ENCODE assay signal across 8 cellular contexts in the genomic region with DNA sequence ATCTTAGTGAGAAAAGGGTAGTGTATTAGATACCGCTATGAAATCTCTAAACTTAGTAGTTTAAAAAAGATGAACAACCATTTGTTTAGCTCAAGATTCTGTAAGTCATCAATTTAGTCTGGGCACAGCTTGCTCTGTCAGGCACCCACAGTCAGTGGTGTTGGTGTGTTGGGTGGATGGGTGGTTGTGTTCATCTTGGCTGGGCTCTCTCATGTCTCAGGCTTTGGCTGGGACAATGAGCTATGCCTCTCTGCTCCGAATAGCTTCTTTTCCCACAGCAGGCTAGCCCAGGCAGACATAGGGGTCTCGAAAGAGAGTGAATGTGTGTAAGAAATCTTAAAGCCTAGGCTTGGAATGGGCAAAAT.
A peak's percentile ranks its signal among the peaks of the same experiment; 100 is the strongest.
DNase-seq lines count a peak whose midpoint lies in the region; ATAC-seq lines count a peak whose summit lies in the region.

No MANE protein-coding gene starts in this region.

- ATAC-seq in GM18861 (IDR thresholded peaks at IDR 0.05; ENCODE audit: unreplicated experiment): peak; percentile 13
- ATAC-seq in GM21423 (IDR thresholded peaks at IDR 0.05; ENCODE audit: unreplicated experiment): peak; percentile 17
- peak; percentile 15 for ATAC-seq in HG03039 (IDR thresholded peaks at IDR 0.05; ENCODE audit: unreplicated experiment)

- H3K27me3 Mint-ChIP-seq in activated naive CD8-positive, alpha-beta T cell treated with anti-CD3 and anti-CD28 coated beads for 36 hours: no peaks in the 10 kb centered on the region

- H3K4me3 Mint-ChIP-seq in activated naive CD8-positive, alpha-beta T cell treated with anti-CD3 and anti-CD28 coated beads for 36 hours: no peak overlapping the region

- no peaks in the 10 kb centered on the region for H3K36me3 Mint-ChIP-seq in activated naive CD8-positive, alpha-beta T cell treated with anti-CD3 and anti-CD28 coated beads for 36 hours

- H3K9me3 Mint-ChIP-seq in activated naive CD8-positive, alpha-beta T cell treated with anti-CD3 and anti-CD28 coated beads for 36 hours: peaks cover 2% of the 10 kb centered on the region

- peak overlapping the region; percentile 57 for H3K27ac Mint-ChIP-seq in activated naive CD8-positive, alpha-beta T cell treated with anti-CD3 and anti-CD28 coated beads for 36 hours

- DNase-seq in activated naive CD8-positive, alpha-beta T cell treated with anti-CD3 and anti-CD28 coated beads for 36 hours: no peak
- no peak for DNase-seq in NCI-H226
- DNase-seq in stimulated activated CD8-positive, alpha-beta memory T cell treated with anti-CD3 and anti-CD28 coated beads, Interleukin-4, amount 100 ng/mL, for 48 hours: no peak
- DNase-seq in NCI-H2029 (lab: John Stamatoyannopoulos, UW): no peak
- no peak for DNase-seq in NCI-H1694 treated with DMSO at 0.1 percent for 48 hours (lab: John Stamatoyannopoulos, UW)

- peaks cover 13% of the 10 kb centered on the region for H3K4me1 Mint-ChIP-seq in activated naive CD8-positive, alpha-beta T cell treated with anti-CD3 and anti-CD28 coated beads for 36 hours
